Comparison of ENCODE assay signal across 9 cellular contexts in the genomic region with DNA sequence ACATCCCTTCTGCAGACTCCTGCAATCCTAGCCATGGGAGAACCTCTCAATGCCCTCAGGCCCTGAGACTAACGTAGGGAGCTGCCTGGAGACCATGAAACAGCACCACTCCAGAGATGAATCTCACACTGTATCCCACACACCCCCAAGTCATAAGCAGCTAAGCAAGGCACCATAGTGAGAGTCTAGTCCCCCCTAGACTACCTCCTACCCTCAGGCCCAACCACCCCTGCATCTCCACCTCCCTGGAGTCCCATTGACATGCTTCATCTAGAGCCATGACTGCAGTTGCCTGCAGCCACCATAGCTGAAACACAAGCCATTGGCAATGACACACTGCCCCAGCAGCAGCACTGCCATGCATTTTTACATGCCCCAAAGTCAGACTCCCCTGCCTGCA. TPM values are rescaled to one million over a fixed set of nuclear protein-coding genes. Genes with fewer than 3 reads are reported as not detected.
"Had no signal": no experiment of that assay in that cellular context is flagged by ENCODE, and none has a peak within 500 bp of the region (broad histone marks: within the 10 kb centered on the region; RNA-seq: fewer than 3 reads in every experiment).

No MANE protein-coding gene starts in this region.

- ATAC-seq: GM12878 had no signal

- FAIRE-seq: G401.6, GM12878, GM12891, GM12892, GM18507, GM19239 had no signal

- DNase-seq: GDM1, GF-D8 had no signal

- H3K4me3 ChIP-seq: GM12878 had no signal

RNA-seq across cellular contexts. Expression of gene SPRR2G, which starts 17.4 kb away (rescaled TPM):
- total RNA-seq: G401, GM12878 had no signal

RNA-seq across cellular contexts. Expression of gene SPRR2F, which starts 20.0 kb away (rescaled TPM):
- total RNA-seq: G401, GM12878 had no signal

RNA-seq across cellular contexts. Expression of gene SPRR2E, which starts 38.9 kb away (rescaled TPM):
- total RNA-seq: G401, GM12878 had no signal
- polyA plus RNA-seq: GM12878 had no signal
